Comparison of ENCODE assay signal across 1 cellular context in genomic region chr22:49692499-49693225, GRCh38.
TF ChIP-seq lines count a peak whose summit lies in the region.

No MANE protein-coding gene starts in this region.

TF ChIP-seq in K562, 482 proteins besides CTCF, POLR2A, EP300 and RAD21 (continued from another document):
- TF ChIP-seq, protein P1, sequence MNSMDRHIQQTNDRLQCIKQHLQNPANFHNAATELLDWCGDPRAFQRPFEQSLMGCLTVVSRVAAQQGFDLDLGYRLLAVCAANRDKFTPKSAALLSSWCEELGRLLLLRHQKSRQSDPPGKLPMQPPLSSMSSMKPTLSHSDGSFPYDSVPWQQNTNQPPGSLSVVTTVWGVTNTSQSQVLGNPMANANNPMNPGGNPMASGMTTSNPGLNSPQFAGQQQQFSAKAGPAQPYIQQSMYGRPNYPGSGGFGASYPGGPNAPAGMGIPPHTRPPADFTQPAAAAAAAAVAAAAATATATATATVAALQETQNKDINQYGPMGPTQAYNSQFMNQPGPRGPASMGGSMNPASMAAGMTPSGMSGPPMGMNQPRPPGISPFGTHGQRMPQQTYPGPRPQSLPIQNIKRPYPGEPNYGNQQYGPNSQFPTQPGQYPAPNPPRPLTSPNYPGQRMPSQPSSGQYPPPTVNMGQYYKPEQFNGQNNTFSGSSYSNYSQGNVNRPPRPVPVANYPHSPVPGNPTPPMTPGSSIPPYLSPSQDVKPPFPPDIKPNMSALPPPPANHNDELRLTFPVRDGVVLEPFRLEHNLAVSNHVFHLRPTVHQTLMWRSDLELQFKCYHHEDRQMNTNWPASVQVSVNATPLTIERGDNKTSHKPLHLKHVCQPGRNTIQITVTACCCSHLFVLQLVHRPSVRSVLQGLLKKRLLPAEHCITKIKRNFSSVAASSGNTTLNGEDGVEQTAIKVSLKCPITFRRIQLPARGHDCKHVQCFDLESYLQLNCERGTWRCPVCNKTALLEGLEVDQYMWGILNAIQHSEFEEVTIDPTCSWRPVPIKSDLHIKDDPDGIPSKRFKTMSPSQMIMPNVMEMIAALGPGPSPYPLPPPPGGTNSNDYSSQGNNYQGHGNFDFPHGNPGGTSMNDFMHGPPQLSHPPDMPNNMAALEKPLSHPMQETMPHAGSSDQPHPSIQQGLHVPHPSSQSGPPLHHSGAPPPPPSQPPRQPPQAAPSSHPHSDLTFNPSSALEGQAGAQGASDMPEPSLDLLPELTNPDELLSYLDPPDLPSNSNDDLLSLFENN (IDR thresholded peaks at IDR 0.05; ENCODE audit: low read depth in 2 of 2, low read length in 2 of 2): no peak
- no peak for TF ChIP-seq GATAD2B (IDR thresholded peaks at IDR 0.05; ENCODE audit: borderline replicate concordance)
- TF ChIP-seq RAD51 (IDR thresholded peaks at IDR 0.05; ENCODE audit: borderline replicate concordance, low read depth): peak; percentile 40; the same call in 1 of the 2 replicates
- TF ChIP-seq HMG20B (CRISPR knock-in tag; IDR thresholded peaks at IDR 0.05): no peak
- no peak for TF ChIP-seq TRIM25 (IDR thresholded peaks at IDR 0.05; ENCODE audit: borderline replicate concordance)
- no peak for TF ChIP-seq KLF1 (tag; IDR thresholded peaks at IDR 0.05)
